17 cellular contexts compared by ENCODE assay signal in genomic region chr7:47290867-47291266, GRCh38.
DNase-seq lines count a peak whose midpoint lies in the region; ATAC-seq and TF ChIP-seq lines count a peak whose summit lies in the region.
"Had no signal": no experiment of that assay in that cellular context is flagged by ENCODE, and none has a peak within 500 bp of the region (broad histone marks: within the 10 kb centered on the region; RNA-seq: fewer than 3 reads in every experiment).

No MANE protein-coding gene starts in this region.

- H3K9ac ChIP-seq in BLaER1 treated with 17β-estradiol and CSF1 and Interleukin-3, amounts not matched to agents 10 nM and 100 nM = peak overlapping the region in 10 of 11 experiments; percentile 45 to 79 (median 73); a peak in 18 of 22 replicates
- H3K9ac ChIP-seq in HCT116 (ENCODE audit: low read length) = no peak overlapping the region

- in situ Hi-C loops in brain microvascular endothelial cell (cut with HindIII; ENCODE audit: low pct_ligation_motif_present, low sequenced_read_pairs) = no loop called here

- ATAC-seq in HCT116 (no peak), GM18519 (IDR thresholded peaks at IDR 0.05; ENCODE audit: low FRiP score, unreplicated experiment) (no peak)
- ATAC-seq: effector memory CD8-positive, alpha-beta T cell had no signal

- H3K9me3 ChIP-seq in BLaER1 treated with 17β-estradiol and CSF1 and Interleukin-3, amounts not matched to agents 10 nM and 100 nM (replicated peaks in 1 of 11) = peaks cover 0 to 15% (median 7%) of the 10 kb centered on the region in 11 experiments; a peak in 16 of 22 replicates
- H3K9me3 ChIP-seq in HCT116 (ENCODE audit: control insufficient read depth in 1 of 2, insufficient read depth in 1 of 2, low read depth in 1 of 2, low read length in 2 of 2) = no peaks in the 10 kb centered on the region
- H3K9me3 ChIP-seq in osteoblast (ENCODE audit: low read depth, low read length) = no peaks in the 10 kb centered on the region
- no peaks in the 10 kb centered on the region for H3K9me3 ChIP-seq in WERI-Rb-1 (ENCODE audit: severe bottlenecking)
- H3K9me3 ChIP-seq in SJCRH30 (replicated peaks) = no peaks in the 10 kb centered on the region

- H2AFZ ChIP-seq in HCT116 (ENCODE audit: low read depth, low read length, poor library complexity, severe bottlenecking) (no peak overlapping the region), osteoblast (ENCODE audit: low read length) (no peak overlapping the region)

- peaks cover 0 to 100% (median 0%) of the 10 kb centered on the region in 11 experiments; a peak in 4 of 22 replicates for H4K20me1 ChIP-seq in BLaER1 treated with 17β-estradiol and CSF1 and Interleukin-3, amounts not matched to agents 10 nM and 100 nM
- H4K20me1 ChIP-seq in HCT116 (ENCODE audit: insufficient read depth) = no peaks in the 10 kb centered on the region
- H4K20me1 ChIP-seq in osteoblast (ENCODE audit: insufficient read depth, low read length) = peaks cover 2% of the 10 kb centered on the region

- no peak for TF ChIP-seq POLR2A in HCT116 (IDR thresholded peaks at IDR 0.05; ENCODE audit: borderline replicate concordance, extremely low read depth, insufficient read depth, insufficient read length)

- peak overlapping the region in 2 of 10 experiments; percentile 6 to 12; a peak in 1 of 20 replicates for H3K4me3 ChIP-seq in BLaER1 treated with 17β-estradiol and CSF1 and Interleukin-3, amounts not matched to agents 10 nM and 100 nM
- H3K4me3 ChIP-seq in HCT116 (replicated peaks in 1 of 2; ENCODE audit: low read depth in 1 of 2, low read length in 2 of 2) (no peak overlapping the region), brain microvascular endothelial cell (ENCODE audit: low read depth, low read length) (no peak overlapping the region), osteoblast (ENCODE audit: insufficient read depth, low read length) (no peak overlapping the region), WERI-Rb-1 (ENCODE audit: low read depth, low read length) (no peak overlapping the region), SJCRH30 (no peak overlapping the region)
- H3K4me3 ChIP-seq: cardiac muscle cell had no signal

- no peaks in the 10 kb centered on the region for H3K9me2 ChIP-seq in HCT116 (ENCODE audit: insufficient read depth)

- no peaks in the 10 kb centered on the region for H3K27me3 ChIP-seq in BLaER1 treated with 17β-estradiol and CSF1 and Interleukin-3, amounts not matched to agents 10 nM and 100 nM
- H3K27me3 ChIP-seq in HCT116 (ENCODE audit: insufficient read depth, low read length) (no peaks in the 10 kb centered on the region), brain microvascular endothelial cell (replicated peaks) (no peaks in the 10 kb centered on the region), osteoblast (ENCODE audit: insufficient read depth, low read length) (no peaks in the 10 kb centered on the region), WERI-Rb-1 (ENCODE audit: insufficient read depth, low read depth, severe bottlenecking) (no peaks in the 10 kb centered on the region), SJCRH30 (no peaks in the 10 kb centered on the region)
- H3K27me3 ChIP-seq: cardiac muscle cell had no signal

- RAD21 ChIA-PET in HCT116 (lab: Charles Lee; ENCODE audit: low non-redundant PET in 1 of 2, low total read pairs in 2 of 2, uncharacterized antibody in 2 of 2, unreplicated experiment in 2 of 2) = interaction anchor here in 1 of 2 experiments (1.1 kb wide), 1 partner anchor 25 kb away, joined by 3 read pairs; no protein-coding TSS in a partner anchor

- POLR2A ChIA-PET in HCT116 (lab: Charles Lee) = no interaction called here

- peaks cover 38 to 79% (median 61%) of the 10 kb centered on the region in 10 experiments for H3K4me1 ChIP-seq in BLaER1 treated with 17β-estradiol and CSF1 and Interleukin-3, amounts not matched to agents 10 nM and 100 nM
- H3K4me1 ChIP-seq in HCT116 (ENCODE audit: control insufficient read depth in 1 of 2, insufficient read depth in 2 of 2, low read length in 2 of 2) (peaks cover 3 to 18% of the 10 kb centered on the region in 2 experiments; a peak in 3 of 4 replicates), osteoblast (ENCODE audit: insufficient read depth, low read length) (peaks cover 52% of the 10 kb centered on the region), SJCRH30 (peaks cover 14% of the 10 kb centered on the region)

- no peak for TF ChIP-seq CTCF in HCT116 (IDR thresholded peaks at IDR 0.05 in 2 of 3, conservative IDR thresholded peaks at IDR 0.05 in 1 of 3; ENCODE audit: borderline replicate concordance in 1 of 3, insufficient read depth in 1 of 3, low read depth in 2 of 3, low read length in 2 of 3)
- TF ChIP-seq CTCF in brain microvascular endothelial cell (IDR thresholded peaks at IDR 0.05; ENCODE audit: low read depth, low read length, missing control alignments) = no peak
- TF ChIP-seq CTCF in osteoblast (IDR thresholded peaks at IDR 0.05; ENCODE audit: extremely low read depth, low read depth, low read length) = no peak
- no peak for TF ChIP-seq CTCF in WERI-Rb-1 (IDR thresholded peaks at IDR 0.05; ENCODE audit: low read depth, low read length)

- no TSS peak for BruUV-seq in HCT116 (replicated peaks; lab: Mats Ljungman, UMichigan)

- TF ChIP-seq RAD21 in HCT116 (IDR thresholded peaks at IDR 0.05; ENCODE audit: low read depth) = no peak

- peaks cover 31 to 100% (median 65%) of the 10 kb centered on the region in 11 experiments; a peak in 21 of 22 replicates for H3K36me3 ChIP-seq in BLaER1 treated with 17β-estradiol and CSF1 and Interleukin-3, amounts not matched to agents 10 nM and 100 nM
- H3K36me3 ChIP-seq in HCT116 (ENCODE audit: control insufficient read depth in 1 of 2, insufficient read depth in 2 of 2, low read length in 2 of 2) (no peaks in the 10 kb centered on the region), brain microvascular endothelial cell (replicated peaks) (peaks cover 38% of the 10 kb centered on the region), osteoblast (ENCODE audit: insufficient read depth, low read length) (peaks cover 62% of the 10 kb centered on the region), WERI-Rb-1 (no peaks in the 10 kb centered on the region), SJCRH30 (peaks cover 81% of the 10 kb centered on the region)
- H3K36me3 ChIP-seq: cardiac muscle cell had no signal

- intact Hi-C loops in HCT116 (cut with micrococcal nuclease) = no loop called here

- peak overlapping the region; percentile 59 to 90 (median 74) for H3K4me2 ChIP-seq in BLaER1 treated with 17β-estradiol and CSF1 and Interleukin-3, amounts not matched to agents 10 nM and 100 nM
- H3K4me2 ChIP-seq in HCT116 (ENCODE audit: low read length) (peak overlapping the region; percentile 53), osteoblast (ENCODE audit: insufficient read depth, low read length) (peak overlapping the region; percentile 50)

- H3K79me2 ChIP-seq in HCT116 (ENCODE audit: insufficient read depth, low read length) (no peaks in the 10 kb centered on the region), osteoblast (ENCODE audit: insufficient read depth, low read length) (no peaks in the 10 kb centered on the region)

- no peak for DNase-seq in HCT116 (ENCODE audit: low read depth, low spot score)
- no peak for DNase-seq in brain microvascular endothelial cell
- no peak for DNase-seq in osteoblast (ENCODE audit: insufficient read length, low spot score, missing footprints)
- no peak for DNase-seq in amniotic stem cell (lab: John Stamatoyannopoulos, UW)
- DNase-seq in WERI-Rb-1 = no peak
- DNase-seq in SJCRH30 = no peak
- DNase-seq: activated effector memory CD4-positive, alpha-beta T cell treated with anti-CD3 and anti-CD28 coated beads, Interleukin-2, amount 50 U/mL, for 16 hours; DMS79; effector memory CD8-positive, alpha-beta T cell; H9; midbrain; NCI-H1092 treated with DMSO at 0.1 percent for 48 hours; nucleus accumbens had no signal

- H3K27ac ChIP-seq in BLaER1 treated with 17β-estradiol and CSF1 and Interleukin-3, amounts not matched to agents 10 nM and 100 nM = peak overlapping the region in 10 of 11 experiments; percentile 63 to 94 (median 88); a peak in 20 of 22 replicates
- no peak overlapping the region for H3K27ac ChIP-seq in HCT116 (ENCODE audit: low read depth, low read length)
- peak overlapping the region; percentile 95 for H3K27ac ChIP-seq in brain microvascular endothelial cell
- H3K27ac ChIP-seq in osteoblast (ENCODE audit: low read depth, low read length) = peak overlapping the region; percentile 89
- H3K27ac ChIP-seq in WERI-Rb-1 = no peak overlapping the region
- H3K27ac ChIP-seq in SJCRH30 = no peak overlapping the region; the same call in 1 of the 2 replicates
- H3K27ac ChIP-seq: C4-2B, cardiac muscle cell had no signal

- CTCF ChIA-PET in HCT116 (lab: Charles Lee) = interaction anchor here (1.0 kb wide), 2 partner anchors 25 to 145 kb away, joined by 3 to 4 read pairs; no protein-coding TSS in a partner anchor

TF ChIP-seq in HCT116, 20 proteins besides CTCF, POLR2A, EP300 and RAD21:
- no peak for TF ChIP-seq CBX3 (IDR thresholded peaks at IDR 0.05; ENCODE audit: low read depth)
- no peak for TF ChIP-seq JUND (IDR thresholded peaks at IDR 0.05)
- no peak for TF ChIP-seq SRF (IDR thresholded peaks at IDR 0.05; ENCODE audit: low read depth)

Comparison
In these comparisons a context has a peak if more than half of its experiments do, and no peak if none do; other contexts are left out.
1. H3K27ac ChIP-seq: peak in BLaER1 treated with 17β-estradiol and CSF1 and Interleukin-3, amounts not matched to agents 10 nM and 100 nM (10 of 11), brain microvascular endothelial cell (single experiment) and osteoblast (single experiment); none in HCT116 (single experiment), WERI-Rb-1 (single experiment) and SJCRH30 (single experiment).
2. Peak in every context shown above with its lines, with median percentiles within 50 percentile points of each other: H3K4me2 ChIP-seq.